In genomic region chr9:35608221-35608620, GRCh38 we compare ENCODE assay signal across 29 cellular contexts. TPM values are rescaled to one million over a fixed set of nuclear protein-coding genes. Genes with fewer than 3 reads are reported as not detected.
"Had no signal": no experiment of that assay in that cellular context is flagged by ENCODE, and none has a peak within 500 bp of the region (broad histone marks: within the 10 kb centered on the region; RNA-seq: fewer than 3 reads in every experiment).

No MANE protein-coding gene starts in this region.

- H3K4me3 ChIP-seq: ascending aorta, body of pancreas, K562, SK-N-MC had no signal

- H3K27ac Mint-ChIP-seq: activated CD4-positive, alpha-beta memory T cell treated with anti-CD3 and anti-CD28 coated beads, Interleukin-2, amount 10 ng/mL, durations not matched to agents 7 days and 5 days; activated naive CD4-positive, alpha-beta T cell treated with anti-CD3 and anti-CD28 coated beads, Interleukin-2, amount 50 U/mL, for 72 hours; activated naive CD8-positive, alpha-beta T cell treated with anti-CD3 and anti-CD28 coated beads, Interleukin-2, amount 50 U/mL, for 24 hours; T-cell had no signal

- H3K27me3 ChIP-seq: ascending aorta, body of pancreas had no signal

- H3K27ac ChIP-seq: ascending aorta, body of pancreas, SK-N-MC had no signal

- ATAC-seq: activated naive CD4-positive, alpha-beta T cell treated with anti-CD3 and anti-CD28 coated beads, Interleukin-2, amount 50 U/mL, for 72 hours; activated naive CD8-positive, alpha-beta T cell treated with anti-CD3 and anti-CD28 coated beads, Interleukin-2, amount 50 U/mL, for 24 hours; body of pancreas; K562; Panc1; Right ventricle myocardium inferior; T-cell had no signal

- H3K4me3 Mint-ChIP-seq: activated CD4-positive, alpha-beta memory T cell treated with anti-CD3 and anti-CD28 coated beads, Interleukin-2, amount 10 ng/mL, durations not matched to agents 7 days and 5 days; activated naive CD8-positive, alpha-beta T cell treated with anti-CD3 and anti-CD28 coated beads, Interleukin-2, amount 50 U/mL, for 24 hours had no signal

- H3K9me3 Mint-ChIP-seq: activated CD4-positive, alpha-beta memory T cell treated with anti-CD3 and anti-CD28 coated beads, Interleukin-2, amount 10 ng/mL, durations not matched to agents 7 days and 5 days; activated naive CD8-positive, alpha-beta T cell treated with anti-CD3 and anti-CD28 coated beads, Interleukin-2, amount 50 U/mL, for 24 hours; T-cell had no signal

- DNase-seq: activated CD4-positive, alpha-beta memory T cell treated with anti-CD3 and anti-CD28 coated beads, Interleukin-2, amount 10 ng/mL, durations not matched to agents 7 days and 5 days; activated CD4-positive, alpha-beta T cell treated with anti-CD3 and anti-CD28 coated beads, Interleukin-2, amount 50 U/mL, for 1 hour; activated CD4-positive, CD25-positive, alpha-beta regulatory T cell; activated naive CD8-positive, alpha-beta T cell treated with anti-CD3 and anti-CD28 coated beads, Interleukin-2, amount 50 U/mL, for 24 hours; activated T-cell treated with anti-CD3 and anti-CD28 coated beads for 4 hours; activated T-cell treated with anti-CD3 and anti-CD28 coated beads, Interleukin-2, amount 50 U/mL, for 48 hours; amniotic stem cell; body of pancreas; Karpas-422; MM.1S; NCI-H1105; NCI-H1436; NCI-H1694 treated with DMSO at 0.1 percent for 48 hours; NCI-H2029 treated with DMSO at 0.1 percent for 48 hours; NCI-H345; NCI-H510A; NCI-H526 treated with DMSO at 0.1 percent for 48 hours; NCI-H82; OCI-M1; RPMI8226; T-cell; T-helper 2 cell; T1000 had no signal

- H3K27me3 Mint-ChIP-seq: activated CD4-positive, alpha-beta memory T cell treated with anti-CD3 and anti-CD28 coated beads, Interleukin-2, amount 10 ng/mL, durations not matched to agents 7 days and 5 days; T-cell had no signal

RNA-seq across cellular contexts. Expression of gene CD72, which starts 10.0 kb away (rescaled TPM):
- total RNA-seq: ascending aorta had no signal

RNA-seq across cellular contexts. Expression of gene SIT1, which starts 42.5 kb away (rescaled TPM):
- total RNA-seq: ascending aorta, K562, Right ventricle myocardium inferior had no signal
- polyA plus RNA-seq: K562 had no signal
